Comparison of ENCODE assay signal across 1 cellular context in the genomic region with DNA sequence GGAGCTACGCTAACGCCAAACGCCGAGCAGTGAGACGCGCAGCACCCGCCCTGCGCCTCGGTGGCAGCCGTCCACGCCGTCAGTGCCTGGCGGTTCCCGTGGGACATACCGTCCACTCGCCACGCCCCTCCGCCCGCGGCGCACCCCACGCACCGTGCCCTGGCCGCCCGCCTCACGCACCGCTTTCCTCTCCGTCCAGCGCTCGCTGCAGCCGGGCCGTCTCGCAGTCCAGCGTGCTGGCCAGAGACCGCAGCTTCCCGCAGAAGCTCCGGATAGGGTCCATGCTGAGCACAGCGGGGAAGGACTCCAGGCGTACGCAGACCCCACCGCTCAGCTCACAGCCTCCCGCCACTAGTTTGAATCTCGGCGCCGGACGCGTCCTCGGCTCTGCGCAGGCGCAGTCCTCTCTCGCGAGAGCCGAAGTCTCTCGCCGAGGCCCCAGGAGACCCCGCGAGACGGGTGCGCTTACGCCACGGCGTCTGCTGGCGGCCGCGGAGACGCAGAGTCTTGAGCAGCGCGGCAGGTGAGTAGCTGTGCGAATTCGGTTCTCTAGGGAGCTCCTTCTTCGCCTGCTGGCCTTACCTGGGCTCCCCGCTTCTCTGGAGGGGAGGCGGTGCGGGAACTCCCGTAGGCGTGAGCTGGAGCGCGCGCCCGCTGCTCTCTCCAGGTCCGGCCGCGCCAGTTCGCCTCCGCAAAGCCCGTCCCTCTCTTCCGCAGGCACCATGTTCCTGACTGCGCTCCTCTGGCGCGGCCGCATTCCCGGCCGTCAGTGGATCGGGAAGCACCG.
A peak's percentile ranks its signal among the peaks of the same experiment; 100 is the strongest.
TF ChIP-seq lines count a peak whose summit lies in the region.

A gene (plus strand): TSS at position 464 of the 787 bp plus-strand sequence. CDS start 259 bp downstream, at position 723.
A gene (minus strand): TSS at position 358 of the 787 bp plus-strand sequence. CDS start 75 bp downstream, at position 283.

TF ChIP-seq in HepG2, 621 proteins besides CTCF, POLR2A, EP300 and RAD21 (continued from another document):
- TF ChIP-seq PAWR (CRISPR knock-in tag; IDR thresholded peaks at IDR 0.05; ENCODE audit: borderline replicate concordance), result no peak
- TF ChIP-seq ZKSCAN8 (CRISPR knock-in tag; IDR thresholded peaks at IDR 0.05; ENCODE audit: borderline replicate concordance), result no peak
- TF ChIP-seq, protein P1, sequence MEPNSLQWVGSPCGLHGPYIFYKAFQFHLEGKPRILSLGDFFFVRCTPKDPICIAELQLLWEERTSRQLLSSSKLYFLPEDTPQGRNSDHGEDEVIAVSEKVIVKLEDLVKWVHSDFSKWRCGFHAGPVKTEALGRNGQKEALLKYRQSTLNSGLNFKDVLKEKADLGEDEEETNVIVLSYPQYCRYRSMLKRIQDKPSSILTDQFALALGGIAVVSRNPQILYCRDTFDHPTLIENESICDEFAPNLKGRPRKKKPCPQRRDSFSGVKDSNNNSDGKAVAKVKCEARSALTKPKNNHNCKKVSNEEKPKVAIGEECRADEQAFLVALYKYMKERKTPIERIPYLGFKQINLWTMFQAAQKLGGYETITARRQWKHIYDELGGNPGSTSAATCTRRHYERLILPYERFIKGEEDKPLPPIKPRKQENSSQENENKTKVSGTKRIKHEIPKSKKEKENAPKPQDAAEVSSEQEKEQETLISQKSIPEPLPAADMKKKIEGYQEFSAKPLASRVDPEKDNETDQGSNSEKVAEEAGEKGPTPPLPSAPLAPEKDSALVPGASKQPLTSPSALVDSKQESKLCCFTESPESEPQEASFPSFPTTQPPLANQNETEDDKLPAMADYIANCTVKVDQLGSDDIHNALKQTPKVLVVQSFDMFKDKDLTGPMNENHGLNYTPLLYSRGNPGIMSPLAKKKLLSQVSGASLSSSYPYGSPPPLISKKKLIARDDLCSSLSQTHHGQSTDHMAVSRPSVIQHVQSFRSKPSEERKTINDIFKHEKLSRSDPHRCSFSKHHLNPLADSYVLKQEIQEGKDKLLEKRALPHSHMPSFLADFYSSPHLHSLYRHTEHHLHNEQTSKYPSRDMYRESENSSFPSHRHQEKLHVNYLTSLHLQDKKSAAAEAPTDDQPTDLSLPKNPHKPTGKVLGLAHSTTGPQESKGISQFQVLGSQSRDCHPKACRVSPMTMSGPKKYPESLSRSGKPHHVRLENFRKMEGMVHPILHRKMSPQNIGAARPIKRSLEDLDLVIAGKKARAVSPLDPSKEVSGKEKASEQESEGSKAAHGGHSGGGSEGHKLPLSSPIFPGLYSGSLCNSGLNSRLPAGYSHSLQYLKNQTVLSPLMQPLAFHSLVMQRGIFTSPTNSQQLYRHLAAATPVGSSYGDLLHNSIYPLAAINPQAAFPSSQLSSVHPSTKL (CRISPR knock-in tag; IDR thresholded peaks at IDR 0.05), result peak; percentile 32; the same call in 1 of the 2 replicates
- peak; percentile 72; the same call in 1 of the 2 replicates for TF ChIP-seq ZNF605 (CRISPR knock-in tag; IDR thresholded peaks at IDR 0.05)
- TF ChIP-seq BCL6 (CRISPR knock-in tag; IDR thresholded peaks at IDR 0.05), result no peak; the same call in 1 of the 2 replicates
- TF ChIP-seq DR1 (CRISPR knock-in tag; IDR thresholded peaks at IDR 0.05), result peak; percentile 93
- 0 out of 2 replicates have a peak, but pooled peaks have one; percentile 10 for TF ChIP-seq RFX3 (CRISPR knock-in tag; IDR thresholded peaks at IDR 0.05)
- TF ChIP-seq ZNF674 (CRISPR knock-in tag; IDR thresholded peaks at IDR 0.05; ENCODE audit: low read depth), result no peak
- no peak; the same call in 1 of the 2 replicates for TF ChIP-seq ZBTB3 (CRISPR knock-in tag; IDR thresholded peaks at IDR 0.05; ENCODE audit: borderline replicate concordance, low read depth)
- TF ChIP-seq, protein P2, sequence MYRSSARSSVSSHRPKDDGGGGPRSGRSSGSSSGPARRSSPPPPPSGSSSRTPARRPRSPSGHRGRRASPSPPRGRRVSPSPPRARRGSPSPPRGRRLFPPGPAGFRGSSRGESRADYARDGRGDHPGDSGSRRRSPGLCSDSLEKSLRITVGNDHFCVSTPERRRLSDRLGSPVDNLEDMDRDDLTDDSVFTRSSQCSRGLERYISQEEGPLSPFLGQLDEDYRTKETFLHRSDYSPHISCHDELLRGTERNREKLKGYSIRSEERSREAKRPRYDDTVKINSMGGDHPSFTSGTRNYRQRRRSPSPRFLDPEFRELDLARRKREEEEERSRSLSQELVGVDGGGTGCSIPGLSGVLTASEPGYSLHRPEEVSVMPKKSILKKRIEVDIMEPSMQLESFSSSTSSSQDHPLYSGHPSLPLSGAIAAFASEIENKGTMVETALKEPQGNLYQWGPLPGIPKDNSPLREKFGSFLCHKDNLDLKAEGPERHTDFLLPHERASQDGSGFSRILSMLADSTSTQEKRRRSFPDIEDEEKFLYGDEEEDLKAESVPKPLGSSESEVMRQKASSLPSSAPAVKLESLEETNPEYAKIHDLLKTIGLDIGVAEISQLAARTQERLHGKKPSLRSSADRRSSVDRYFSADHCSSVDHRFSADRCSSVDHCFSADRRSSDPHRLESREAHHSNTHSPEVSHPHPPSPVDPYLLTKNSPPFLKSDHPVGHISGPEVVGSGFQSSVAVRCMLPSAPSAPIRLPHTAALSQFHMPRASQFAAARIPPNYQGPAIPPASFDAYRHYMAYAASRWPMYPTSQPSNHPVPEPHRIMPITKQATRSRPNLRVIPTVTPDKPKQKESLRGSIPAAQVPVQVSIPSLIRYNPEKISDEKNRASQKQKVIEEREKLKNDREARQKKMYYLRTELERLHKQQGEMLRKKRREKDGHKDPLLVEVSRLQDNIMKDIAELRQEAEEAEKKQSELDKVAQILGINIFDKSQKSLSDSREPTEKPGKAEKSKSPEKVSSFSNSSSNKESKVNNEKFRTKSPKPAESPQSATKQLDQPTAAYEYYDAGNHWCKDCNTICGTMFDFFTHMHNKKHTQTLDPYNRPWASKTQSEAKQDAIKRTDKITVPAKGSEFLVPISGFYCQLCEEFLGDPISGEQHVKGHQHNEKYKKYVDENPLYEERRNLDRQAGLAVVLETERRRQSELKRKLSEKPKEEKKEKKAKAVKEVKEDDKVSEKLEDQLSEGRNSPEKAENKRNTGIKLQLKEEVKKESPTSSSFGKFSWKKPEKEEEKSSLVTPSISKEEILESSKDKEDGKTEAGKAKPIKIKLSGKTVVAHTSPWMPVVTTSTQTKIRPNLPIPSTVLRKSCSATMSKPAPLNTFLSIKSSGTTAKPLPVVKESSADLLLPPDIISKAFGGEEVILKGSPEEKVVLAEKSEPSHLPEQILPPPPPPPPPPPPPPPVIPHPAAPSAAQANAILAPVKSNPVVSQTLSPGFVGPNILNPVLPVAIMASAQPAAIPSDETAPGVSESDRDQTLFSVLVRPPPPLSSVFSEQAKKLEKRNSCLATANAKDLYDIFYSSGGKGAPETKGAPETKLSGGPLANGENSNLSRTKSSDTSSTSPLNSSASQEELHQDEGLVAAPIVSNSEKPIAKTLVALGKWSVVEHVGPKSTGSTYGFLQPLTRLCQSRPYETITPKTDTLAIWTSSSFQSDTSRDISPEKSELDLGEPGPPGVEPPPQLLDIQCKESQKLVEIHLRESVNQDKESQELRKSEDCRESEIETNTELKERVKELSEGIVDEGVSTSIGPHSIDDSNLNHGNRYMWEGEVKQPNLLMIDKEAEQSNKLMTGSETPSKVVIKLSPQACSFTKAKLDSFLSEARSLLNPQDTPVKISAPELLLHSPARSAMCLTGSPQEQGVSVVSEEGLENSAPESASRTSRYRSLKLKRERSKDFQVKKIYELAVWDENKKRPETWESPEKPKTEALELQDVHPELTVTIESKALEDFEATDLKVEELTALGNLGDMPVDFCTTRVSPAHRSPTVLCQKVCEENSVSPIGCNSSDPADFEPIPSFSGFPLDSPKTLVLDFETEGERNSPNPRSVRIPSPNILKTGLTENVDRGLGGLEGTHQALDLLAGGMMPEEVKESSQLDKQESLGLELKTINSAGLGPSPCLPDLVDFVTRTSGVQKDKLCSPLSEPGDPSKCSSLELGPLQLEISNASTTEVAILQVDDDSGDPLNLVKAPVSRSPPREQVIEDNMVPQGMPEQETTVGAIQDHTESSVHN (CRISPR knock-in tag; IDR thresholded peaks at IDR 0.05), result no peak
- TF ChIP-seq ELF3 (CRISPR knock-in tag; IDR thresholded peaks at IDR 0.05), result no peak
- TF ChIP-seq STAT5B (CRISPR knock-in tag; IDR thresholded peaks at IDR 0.05), result no peak
- peak; percentile 81; the same call in 1 of the 2 replicates for TF ChIP-seq ZSCAN21 (CRISPR knock-in tag; IDR thresholded peaks at IDR 0.05; ENCODE audit: borderline replicate concordance)
- TF ChIP-seq, protein P3, sequence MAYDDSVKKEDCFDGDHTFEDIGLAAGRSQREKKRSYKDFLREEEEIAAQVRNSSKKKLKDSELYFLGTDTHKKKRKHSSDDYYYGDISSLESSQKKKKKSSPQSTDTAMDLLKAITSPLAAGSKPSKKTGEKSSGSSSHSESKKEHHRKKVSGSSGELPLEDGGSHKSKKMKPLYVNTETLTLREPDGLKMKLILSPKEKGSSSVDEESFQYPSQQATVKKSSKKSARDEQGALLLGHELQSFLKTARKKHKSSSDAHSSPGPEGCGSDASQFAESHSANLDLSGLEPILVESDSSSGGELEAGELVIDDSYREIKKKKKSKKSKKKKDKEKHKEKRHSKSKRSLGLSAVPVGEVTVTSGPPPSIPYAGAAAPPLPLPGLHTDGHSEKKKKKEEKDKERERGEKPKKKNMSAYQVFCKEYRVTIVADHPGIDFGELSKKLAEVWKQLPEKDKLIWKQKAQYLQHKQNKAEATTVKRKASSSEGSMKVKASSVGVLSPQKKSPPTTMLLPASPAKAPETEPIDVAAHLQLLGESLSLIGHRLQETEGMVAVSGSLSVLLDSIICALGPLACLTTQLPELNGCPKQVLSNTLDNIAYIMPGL (CRISPR knock-in tag; IDR thresholded peaks at IDR 0.05; ENCODE audit: borderline replicate concordance in 1 of 2, low read depth in 1 of 2), result peak; percentile 88 to 90; a peak in 3 of 4 replicates
- peak; percentile 86; the same call in 1 of the 2 replicates for TF ChIP-seq KLF15 (CRISPR knock-in tag; IDR thresholded peaks at IDR 0.05; ENCODE audit: borderline replicate concordance)
- peak; percentile 70 for TF ChIP-seq YY1 (IDR thresholded peaks at IDR 0.05; ENCODE audit: insufficient read depth, insufficient replicate concordance, low read depth, low read length)
- peak; percentile 95 for TF ChIP-seq ZNF564 (CRISPR knock-in tag; IDR thresholded peaks at IDR 0.05)
- peak; percentile 94 for TF ChIP-seq ZNF350 (CRISPR knock-in tag; IDR thresholded peaks at IDR 0.05; ENCODE audit: borderline replicate concordance, low read depth)
- TF ChIP-seq JDP2 (CRISPR knock-in tag; IDR thresholded peaks at IDR 0.05; ENCODE audit: borderline replicate concordance), result no peak; the same call in 1 of the 2 replicates
- peak; percentile 61 for TF ChIP-seq ZSCAN31 (CRISPR knock-in tag; IDR thresholded peaks at IDR 0.05; ENCODE audit: low read depth)
- TF ChIP-seq SNRNP70 (IDR thresholded peaks at IDR 0.05; ENCODE audit: low read depth, low read length), result no peak
- TF ChIP-seq ISL2 (CRISPR knock-in tag; IDR thresholded peaks at IDR 0.05), result peak; percentile 72
- TF ChIP-seq PHB2 (IDR thresholded peaks at IDR 0.05; ENCODE audit: partially characterized antibody), result no peak
- peak; percentile 89 for TF ChIP-seq KAT8 (CRISPR knock-in tag; IDR thresholded peaks at IDR 0.05)
- TF ChIP-seq, protein P4, sequence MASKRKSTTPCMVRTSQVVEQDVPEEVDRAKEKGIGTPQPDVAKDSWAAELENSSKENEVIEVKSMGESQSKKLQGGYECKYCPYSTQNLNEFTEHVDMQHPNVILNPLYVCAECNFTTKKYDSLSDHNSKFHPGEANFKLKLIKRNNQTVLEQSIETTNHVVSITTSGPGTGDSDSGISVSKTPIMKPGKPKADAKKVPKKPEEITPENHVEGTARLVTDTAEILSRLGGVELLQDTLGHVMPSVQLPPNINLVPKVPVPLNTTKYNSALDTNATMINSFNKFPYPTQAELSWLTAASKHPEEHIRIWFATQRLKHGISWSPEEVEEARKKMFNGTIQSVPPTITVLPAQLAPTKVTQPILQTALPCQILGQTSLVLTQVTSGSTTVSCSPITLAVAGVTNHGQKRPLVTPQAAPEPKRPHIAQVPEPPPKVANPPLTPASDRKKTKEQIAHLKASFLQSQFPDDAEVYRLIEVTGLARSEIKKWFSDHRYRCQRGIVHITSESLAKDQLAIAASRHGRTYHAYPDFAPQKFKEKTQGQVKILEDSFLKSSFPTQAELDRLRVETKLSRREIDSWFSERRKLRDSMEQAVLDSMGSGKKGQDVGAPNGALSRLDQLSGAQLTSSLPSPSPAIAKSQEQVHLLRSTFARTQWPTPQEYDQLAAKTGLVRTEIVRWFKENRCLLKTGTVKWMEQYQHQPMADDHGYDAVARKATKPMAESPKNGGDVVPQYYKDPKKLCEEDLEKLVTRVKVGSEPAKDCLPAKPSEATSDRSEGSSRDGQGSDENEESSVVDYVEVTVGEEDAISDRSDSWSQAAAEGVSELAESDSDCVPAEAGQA (IDR thresholded peaks at IDR 0.05; ENCODE audit: low read depth), result peak; percentile 30; the same call in 1 of the 2 replicates
- TF ChIP-seq, protein P4 (CRISPR knock-in tag; IDR thresholded peaks at IDR 0.05; ENCODE audit: borderline replicate concordance), result no peak
